In the genomic region with DNA sequence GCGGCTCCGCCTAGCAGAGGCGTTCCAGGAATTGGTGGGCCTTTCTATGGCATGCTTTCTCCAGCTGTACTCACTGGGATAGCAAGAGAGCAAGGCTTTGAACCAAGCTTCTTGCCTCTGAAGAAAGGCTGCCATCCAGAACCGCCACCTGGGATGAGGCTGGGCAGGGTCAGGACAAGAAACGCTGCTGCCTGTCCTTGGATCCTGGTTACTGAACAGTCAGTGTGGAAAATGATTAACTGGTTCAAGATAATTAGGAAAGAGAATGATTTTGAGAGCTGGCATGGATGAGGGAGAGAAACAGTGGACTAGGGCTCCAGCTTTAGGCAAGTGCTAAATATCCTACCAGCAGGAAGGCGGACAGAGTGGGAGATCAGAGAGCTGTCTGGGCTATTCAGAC, we compare ENCODE assay signal across 21 cellular contexts. TPM values are rescaled to one million over a fixed set of nuclear protein-coding genes. Genes with fewer than 3 reads are reported as not detected.
A peak's percentile ranks its signal among the peaks of the same experiment; 100 is the strongest.
DNase-seq lines count a peak whose midpoint lies in the region; ATAC-seq, FAIRE-seq and TF ChIP-seq lines count a peak whose summit lies in the region.
"Had no signal": no experiment of that assay in that cellular context is flagged by ENCODE, and none has a peak within 500 bp of the region (broad histone marks: within the 10 kb centered on the region; RNA-seq: fewer than 3 reads in every experiment).

No MANE protein-coding gene starts in this region.

- no peak overlapping the region for H2BK15ac ChIP-seq in neuronal stem cell (ENCODE audit: low read length)

- no peak overlapping the region for H3K4ac ChIP-seq in neuronal stem cell (ENCODE audit: low read length)

- intact Hi-C loops in HepG2 (cut with micrococcal nuclease; ENCODE audit: unreplicated experiment) = no loop called here

- TF ChIP-seq EP300 in HepG2 (IDR thresholded peaks at IDR 0.05; ENCODE audit: low read depth in 2 of 2, low read length in 2 of 2) (no peak), HepG2 (CRISPR knock-in tag; IDR thresholded peaks at IDR 0.05; ENCODE audit: borderline replicate concordance) (no peak)

- H3K27me3 Mint-ChIP-seq in endothelial cell (ENCODE audit: unreplicated experiment) = peaks cover 13% of the 10 kb centered on the region
- H3K27me3 Mint-ChIP-seq: CD4-positive, alpha-beta memory T cell had no signal

- H3K4me2 ChIP-seq in HepG2 (ENCODE audit: low read depth, low read length) (no peak overlapping the region), neuronal stem cell (ENCODE audit: insufficient read depth, low read length, poor library complexity, severe bottlenecking) (no peak overlapping the region)

- BruUV-seq in HepG2 (replicated peaks; lab: Mats Ljungman, UMichigan) = no TSS peak

- no peak overlapping the region for H3K27ac Mint-ChIP-seq in endothelial cell (ENCODE audit: unreplicated experiment)
- H3K27ac Mint-ChIP-seq: H9 had no signal

- no peaks in the 10 kb centered on the region for H3K36me3 Mint-ChIP-seq in endothelial cell (ENCODE audit: low read depth, unreplicated experiment)

- peak; percentile 83 for ATAC-seq in HepG2

- H3K79me1 ChIP-seq in neuronal stem cell (ENCODE audit: low read depth, low read length) = no peaks in the 10 kb centered on the region

- WGBS in HepG2 (ENCODE audit: low lambda C conversion rate) = 74% methylated on average over 6 of the region's 6 CpGs
- no CpG with 5 or more reads among the region's 6 CpGs for WGBS in neuronal stem cell (ENCODE audit: extremely low coverage in 2 of 2, insufficient read length in 2 of 2, insufficient replicate concordance in 1 of 2), 2 donors

- no peak overlapping the region for H3K18ac ChIP-seq in neuronal stem cell (ENCODE audit: low read length)

- H2BK120ac ChIP-seq in neuronal stem cell (ENCODE audit: low read depth, low read length) = no peak overlapping the region

- no peak for TF ChIP-seq CTCF in endothelial cell (IDR thresholded peaks at IDR 0.05; ENCODE audit: unreplicated experiment)
- no peak for TF ChIP-seq CTCF in HepG2 (CRISPR knock-in tag; IDR thresholded peaks at IDR 0.05)

- H3K36me3 ChIP-seq in HepG2 (replicated peaks in 1 of 2; ENCODE audit: control insufficient read depth in 1 of 2, insufficient read depth in 2 of 2, low read length in 2 of 2) (no peaks in the 10 kb centered on the region; a peak in 2 of 5 replicates), neuronal stem cell (replicated peaks in 1 of 2; ENCODE audit: control insufficient read depth in 2 of 2, insufficient read depth in 2 of 2, low read length in 2 of 2) (no peaks in the 10 kb centered on the region)

- no peak overlapping the region for H2BK5ac ChIP-seq in neuronal stem cell (ENCODE audit: low read length)

- DNase-seq in endothelial cell (ENCODE audit: low spot score) (no peak), HepG2 (ENCODE audit: low spot score) (peak; percentile 13), neuronal stem cell (ENCODE audit: low spot score) (no peak), hepatic stellate cell (ENCODE audit: low spot score) (no peak), erythroblast (lab: John Stamatoyannopoulos, UW) (no peak), NCI-H345 (lab: John Stamatoyannopoulos, UW) (no peak)
- DNase-seq in stimulated activated CD4-positive, alpha-beta T cell treated with anti-CD3 and anti-CD28 coated beads, Interleukin-4, amount 100 ng/mL, for 24 hours = no peak
- DNase-seq: CD4-positive, alpha-beta memory T cell; DMS79; H9; NCI-H1105 treated with DMSO at 0.1 percent for 48 hours; NCI-H187; NCI-H69; NK-92 treated with Interleukin-12 subunit alpha and Interleukin-12 subunit beta, amount 100 ng/mL, for 24 hours; SHP77 had no signal

- no peaks in the 10 kb centered on the region for H4K20me1 ChIP-seq in HepG2 (ENCODE audit: insufficient read depth, low read length)

- no peak for TF ChIP-seq POLR2A in HepG2 (IDR thresholded peaks at IDR 0.05; ENCODE audit: insufficient read depth in 1 of 2, low read depth in 2 of 2, low read length in 2 of 2)
- TF ChIP-seq POLR2A in erythroblast (IDR thresholded peaks at IDR 0.05; ENCODE audit: low read length) = no peak

- no peak overlapping the region for H3K14ac ChIP-seq in neuronal stem cell (ENCODE audit: low read length)

- no peaks in the 10 kb centered on the region for H3K79me2 ChIP-seq in HepG2 (ENCODE audit: insufficient read depth, low read length)

- no peaks in the 10 kb centered on the region for H3K9me3 Mint-ChIP-seq in endothelial cell (ENCODE audit: unreplicated experiment)
- H3K9me3 Mint-ChIP-seq: CD4-positive, alpha-beta memory T cell; H9 had no signal

- in situ Hi-C loops in HepG2 (cut with HindIII; ENCODE audit: extremely low pct_ligation_motif_present, low pct_unique_long_range_greater_than_20kb) = no loop called here

- peak; percentile 82 for FAIRE-seq in HepG2 (lab: Jason Lieb, UNC)
- FAIRE-seq: D721Med had no signal

- H3K23ac ChIP-seq in neuronal stem cell (ENCODE audit: low read depth, low read length, poor library complexity) = no peak overlapping the region

- no peak overlapping the region for H4K8ac ChIP-seq in neuronal stem cell (ENCODE audit: low read depth, low read length)

- peak overlapping the region; percentile 14 for H2AK5ac ChIP-seq in neuronal stem cell (ENCODE audit: low read depth, low read length)

- peak overlapping the region; percentile 17 for H3K4me3 Mint-ChIP-seq in endothelial cell (ENCODE audit: unreplicated experiment)
- H3K4me3 Mint-ChIP-seq: CD4-positive, alpha-beta memory T cell; H9 had no signal

- H3K9me3 ChIP-seq in HepG2 (ENCODE audit: low read length) = no peaks in the 10 kb centered on the region
- no peaks in the 10 kb centered on the region for H3K9me3 ChIP-seq in neuronal stem cell (replicated peaks in 1 of 2; ENCODE audit: control insufficient read depth in 2 of 2, insufficient read depth in 1 of 2, low read depth in 1 of 2, low read length in 2 of 2)

- H3K27me3 ChIP-seq in HepG2 (ENCODE audit: control insufficient read depth in 1 of 2, insufficient read depth in 2 of 2, low read length in 2 of 2) (no peaks in the 10 kb centered on the region), neuronal stem cell (ENCODE audit: control insufficient read depth in 3 of 3, insufficient read depth in 3 of 3, low read depth in 1 of 3, low read length in 3 of 3) (peaks cover 0 to 24% (median 0%) of the 10 kb centered on the region in 3 experiments)

- H3K4me3 ChIP-seq in HepG2 (replicated peaks in 1 of 3; ENCODE audit: insufficient read depth in 1 of 3, low read depth in 2 of 3, low read length in 3 of 3) (no peak overlapping the region), neuronal stem cell (ENCODE audit: low read length in 2 of 2) (no peak overlapping the region)

- H3K9ac ChIP-seq in HepG2 (ENCODE audit: insufficient read depth, low read depth, low read length) = no peak overlapping the region
- H3K9ac ChIP-seq in neuronal stem cell (ENCODE audit: low read depth, low read length, poor library complexity) = no peak overlapping the region

- CTCF ChIA-PET in HepG2 (lab: Yijun Ruan, JAX; ENCODE audit: low intra/inter-chr PET ratio, low total read pairs) = no interaction called here

- H4K91ac ChIP-seq in neuronal stem cell (ENCODE audit: low read depth, low read length, poor library complexity) = no peak overlapping the region

- H2BK12ac ChIP-seq in neuronal stem cell (ENCODE audit: low read length) = no peak overlapping the region

- POLR2A ChIA-PET in HepG2 (lab: Yijun Ruan, JAX) = no interaction called here

- H3K4me1 ChIP-seq in HepG2 (ENCODE audit: insufficient read depth, low read length) (peaks cover 12% of the 10 kb centered on the region), neuronal stem cell (ENCODE audit: control insufficient read depth in 2 of 2, insufficient read depth in 1 of 2, low read depth in 1 of 2, low read length in 2 of 2) (peaks cover 17 to 21% of the 10 kb centered on the region in 2 donors)

- no peak for TF ChIP-seq RAD21 in HepG2 (CRISPR knock-in tag; IDR thresholded peaks at IDR 0.05)

- peaks cover 8% of the 10 kb centered on the region for H3K4me1 Mint-ChIP-seq in endothelial cell (ENCODE audit: unreplicated experiment)

- H2AFZ ChIP-seq in HepG2 (ENCODE audit: low read length) (no peak overlapping the region), neuronal stem cell (ENCODE audit: low read length) (no peak overlapping the region)

- H3K27ac ChIP-seq in HepG2 (ENCODE audit: extremely low read length, insufficient read depth, low read length) = no peak overlapping the region
- no peak overlapping the region for H3K27ac ChIP-seq in neuronal stem cell (replicated peaks; ENCODE audit: low read length)

TF ChIP-seq in HepG2, 621 proteins besides CTCF, POLR2A, EP300 and RAD21 (continues in another document):
- TF ChIP-seq ZMYM4 (CRISPR knock-in tag; IDR thresholded peaks at IDR 0.05) = peak; percentile 81
- no peak for TF ChIP-seq CENPX (CRISPR knock-in tag; IDR thresholded peaks at IDR 0.05)

RNA-seq across cellular contexts. Expression of a gene that starts 31.8 kb away (rescaled TPM):
- not detected for total RNA-seq in endothelial cell (ENCODE audit: unreplicated experiment)
- not detected in 2 replicates for total RNA-seq in HepG2 (2016; rRNA removed; fragmentation: Illumina TruSeq; extraction: Trizol)
- total RNA-seq in HepG2 (2016; cell fraction: cytosol; rRNA removed; fragmentation: Illumina TruSeq; extraction: Trizol; ENCODE audit: low read depth) = not detected in 2 replicates
- total RNA-seq in HepG2 (2016; cell fraction: insoluble cytoplasmic fraction; rRNA removed; fragmentation: Illumina TruSeq; extraction: Trizol) = not detected in 2 replicates
- not detected in 2 replicates for total RNA-seq in HepG2 (2016; cell fraction: membrane; rRNA removed; fragmentation: Illumina TruSeq; extraction: Trizol)
- not detected in 2 replicates for total RNA-seq in HepG2 (2016; cell fraction: nucleus; rRNA removed; fragmentation: Illumina TruSeq; extraction: Trizol)
- not detected in 2 replicates for polyA plus RNA-seq in HepG2 (2011; rRNA removed)
- polyA plus RNA-seq in HepG2 (2011; cell fraction: cytosol; rRNA removed) = not detected in 2 replicates
- polyA plus RNA-seq in HepG2 (2011; cell fraction: nucleus; rRNA removed) = not detected in 2 replicates
- polyA plus RNA-seq in HepG2 (2012) = not detected in 2 replicates
- not detected in 2 replicates for polyA plus RNA-seq in HepG2 (2016; cell fraction: cytosol; fragmentation: Illumina TruSeq; extraction: Trizol; ENCODE audit: low read depth)
- polyA plus RNA-seq in HepG2 (2016; cell fraction: insoluble cytoplasmic fraction; fragmentation: Illumina TruSeq; extraction: Trizol; ENCODE audit: low read depth) = not detected in 2 replicates
- not detected in 2 replicates for polyA plus RNA-seq in HepG2 (2016; cell fraction: membrane; fragmentation: Illumina TruSeq; extraction: Trizol; ENCODE audit: low read depth)
- not detected in 2 replicates for polyA plus RNA-seq in HepG2 (2016; cell fraction: nucleus; fragmentation: Illumina TruSeq; extraction: Trizol; ENCODE audit: insufficient read depth, low read depth)
- polyA minus RNA-seq in HepG2 (2011; rRNA and poly(A)+ RNA removed; ENCODE audit: low replicate concordance) = not detected in 2 replicates
- polyA minus RNA-seq in HepG2 (2011; cell fraction: cytosol; rRNA and poly(A)+ RNA removed) = not detected in 2 replicates
- not detected in 2 replicates for polyA minus RNA-seq in HepG2 (2011; cell fraction: nucleus; rRNA and poly(A)+ RNA removed)
- polyA plus RNA-seq in neuronal stem cell (2013, experiment 1 of 2) = 0.74 TPM
- 0.71 TPM for polyA plus RNA-seq in neuronal stem cell (2013, experiment 2 of 2)
- total RNA-seq: CD4-positive, alpha-beta memory T cell; G401; HT1080; LHCN-M2; OCI-LY7 had no signal
- polyA plus RNA-seq: BJ; CD4-positive, alpha-beta memory T cell had no signal
